21 cellular contexts compared by ENCODE assay signal in genomic region chr11:2472428-2473186, GRCh38. TPM values are rescaled to one million over a fixed set of nuclear protein-coding genes. Genes with fewer than 3 reads are reported as not detected.
DNase-seq lines count a peak whose midpoint lies in the region; ATAC-seq and TF ChIP-seq lines count a peak whose summit lies in the region.
"Had no signal": no experiment of that assay in that cellular context is flagged by ENCODE, and none has a peak within 500 bp of the region (broad histone marks: within the 10 kb centered on the region; RNA-seq: fewer than 3 reads in every experiment).

No MANE protein-coding gene starts in this region.

- peaks cover 0 to 2% of the 10 kb centered on the region in 2 donors for H3K36me3 ChIP-seq in neuronal stem cell (replicated peaks in 1 of 2; ENCODE audit: control insufficient read depth in 2 of 2, insufficient read depth in 2 of 2, low read length in 2 of 2)
- H3K36me3 ChIP-seq: BE2C, MG63 had no signal

- H3K18ac ChIP-seq in neuronal stem cell (ENCODE audit: low read length) = peak overlapping the region; percentile 42

- H3K4me1 Mint-ChIP-seq in activated CD8-positive, alpha-beta memory T cell treated with anti-CD3 and anti-CD28 coated beads, Interleukin-2, amount 10 ng/mL, durations not matched to agents 7 days and 5 days = peaks cover 11% of the 10 kb centered on the region
- H3K4me1 Mint-ChIP-seq in type B pancreatic cell (ENCODE audit: unreplicated experiment) = no peaks in the 10 kb centered on the region
- H3K4me1 Mint-ChIP-seq: H9 had no signal

- H3K4me3 Mint-ChIP-seq in activated CD8-positive, alpha-beta memory T cell treated with anti-CD3 and anti-CD28 coated beads, Interleukin-2, amount 10 ng/mL, durations not matched to agents 7 days and 5 days = no peak overlapping the region
- H3K4me3 Mint-ChIP-seq in type B pancreatic cell = no peak overlapping the region
- H3K4me3 Mint-ChIP-seq: CD4-positive, alpha-beta T cell; H9; IgD-negative memory B cell had no signal

- H2AK5ac ChIP-seq in neuronal stem cell (ENCODE audit: low read depth, low read length) = no peak overlapping the region

- no peaks in the 10 kb centered on the region for H3K4me1 ChIP-seq in neuronal stem cell (ENCODE audit: control insufficient read depth in 2 of 2, insufficient read depth in 1 of 2, low read depth in 1 of 2, low read length in 2 of 2)
- H3K4me1 ChIP-seq: BE2C, Caco-2 had no signal

- no peak overlapping the region for H2BK120ac ChIP-seq in neuronal stem cell (ENCODE audit: low read depth, low read length)

- no CpG with 5 or more reads among the region's 8 CpGs for WGBS in neuronal stem cell (ENCODE audit: extremely low coverage in 2 of 2, insufficient read length in 2 of 2, insufficient replicate concordance in 1 of 2), 2 donors

- no peak overlapping the region for H4K8ac ChIP-seq in neuronal stem cell (ENCODE audit: low read depth, low read length)

- peak; percentile 2 for DNase-seq in GM03348 (ENCODE audit: low spot score)
- peak; percentile 36 for DNase-seq in activated CD8-positive, alpha-beta memory T cell treated with anti-CD3 and anti-CD28 coated beads, Interleukin-2, amount 10 ng/mL, durations not matched to agents 7 days and 5 days
- no peak for DNase-seq in neuronal stem cell (ENCODE audit: low spot score)
- peak; percentile 55 for DNase-seq in type B pancreatic cell (ENCODE audit: extremely low spot score, unreplicated experiment)
- DNase-seq in NOMO-1 treated with dmso at 0.1 percent for 144 hours (lab: John Stamatoyannopoulos, UW; ENCODE audit: unreplicated experiment) = no peak
- DNase-seq: ACHN; BE2C; CD4-positive, alpha-beta T cell; Kasumi-1; MG63; NCI-H1105; NCI-H2081 treated with DMSO at 0.1 percent for 48 hours; Right ventricle myocardium superior; SK-N-SH had no signal

- no peak overlapping the region for H3K27ac Mint-ChIP-seq in activated CD8-positive, alpha-beta memory T cell treated with anti-CD3 and anti-CD28 coated beads, Interleukin-2, amount 10 ng/mL, durations not matched to agents 7 days and 5 days
- no peak overlapping the region for H3K27ac Mint-ChIP-seq in type B pancreatic cell
- H3K27ac Mint-ChIP-seq: CD4-positive, alpha-beta T cell; H9; IgD-negative memory B cell had no signal

- CTCF ChIA-PET in activated CD8-positive, alpha-beta memory T cell treated with anti-CD3 and anti-CD28 coated beads, Interleukin-2, amount 10 ng/mL, durations not matched to agents 7 days and 5 days (lab: Charles Lee) = no interaction called here

- no peak overlapping the region for H3K27ac ChIP-seq in neuronal stem cell (replicated peaks; ENCODE audit: low read length)

- ATAC-seq in activated CD8-positive, alpha-beta memory T cell treated with anti-CD3 and anti-CD28 coated beads, Interleukin-2, amount 10 ng/mL, durations not matched to agents 7 days and 5 days = no peak
- ATAC-seq in GM18907 (IDR thresholded peaks at IDR 0.05; ENCODE audit: unreplicated experiment) (no peak), HG03095 (IDR thresholded peaks at IDR 0.05; ENCODE audit: unreplicated experiment) (no peak)

- H3K79me1 ChIP-seq in neuronal stem cell (ENCODE audit: low read depth, low read length) = no peaks in the 10 kb centered on the region

- H4K91ac ChIP-seq in neuronal stem cell (ENCODE audit: low read depth, low read length, poor library complexity) = no peak overlapping the region

- no peak overlapping the region for H2BK15ac ChIP-seq in neuronal stem cell (ENCODE audit: low read length)

- no peak overlapping the region for H3K4me2 ChIP-seq in neuronal stem cell (ENCODE audit: insufficient read depth, low read length, poor library complexity, severe bottlenecking)
- H3K4me2 ChIP-seq: SK-N-SH had no signal

- H2BK5ac ChIP-seq in neuronal stem cell (ENCODE audit: low read length) = no peak overlapping the region

- H3K9me3 Mint-ChIP-seq in activated CD8-positive, alpha-beta memory T cell treated with anti-CD3 and anti-CD28 coated beads, Interleukin-2, amount 10 ng/mL, durations not matched to agents 7 days and 5 days (ENCODE audit: low read depth) = no peaks in the 10 kb centered on the region
- H3K9me3 Mint-ChIP-seq in type B pancreatic cell = no peaks in the 10 kb centered on the region
- H3K9me3 Mint-ChIP-seq: CD4-positive, alpha-beta T cell had no signal

- H3K9ac ChIP-seq in neuronal stem cell (ENCODE audit: low read depth, low read length, poor library complexity) = no peak overlapping the region
- H3K9ac ChIP-seq: SK-N-SH had no signal

- no peak overlapping the region for H3K14ac ChIP-seq in neuronal stem cell (ENCODE audit: low read length)

- H2BK12ac ChIP-seq in neuronal stem cell (ENCODE audit: low read length) = no peak overlapping the region

- H3K36me3 Mint-ChIP-seq in activated CD8-positive, alpha-beta memory T cell treated with anti-CD3 and anti-CD28 coated beads, Interleukin-2, amount 10 ng/mL, durations not matched to agents 7 days and 5 days = no peaks in the 10 kb centered on the region
- H3K36me3 Mint-ChIP-seq in type B pancreatic cell = no peaks in the 10 kb centered on the region

- no peak overlapping the region for H3K4me3 ChIP-seq in neuronal stem cell (ENCODE audit: low read length in 2 of 2)
- H3K4me3 ChIP-seq: MG63 had no signal

- no peak overlapping the region for H2AFZ ChIP-seq in neuronal stem cell (ENCODE audit: low read length)

- peak overlapping the region; percentile 39 for H3K23ac ChIP-seq in neuronal stem cell (ENCODE audit: low read depth, low read length, poor library complexity)

- H3K27me3 Mint-ChIP-seq in activated CD8-positive, alpha-beta memory T cell treated with anti-CD3 and anti-CD28 coated beads, Interleukin-2, amount 10 ng/mL, durations not matched to agents 7 days and 5 days = peaks cover 20% of the 10 kb centered on the region
- H3K27me3 Mint-ChIP-seq in type B pancreatic cell = peaks cover 56% of the 10 kb centered on the region
- H3K27me3 Mint-ChIP-seq: CD4-positive, alpha-beta T cell; IgD-negative memory B cell had no signal

- H3K27me3 ChIP-seq in neuronal stem cell (ENCODE audit: control insufficient read depth in 3 of 3, insufficient read depth in 3 of 3, low read depth in 1 of 3, low read length in 3 of 3) = peaks cover 0 to 2% (median 0%) of the 10 kb centered on the region in 3 experiments
- H3K27me3 ChIP-seq: BE2C, MG63 had no signal

- TF ChIP-seq CTCF in type B pancreatic cell (conservative IDR thresholded peaks at IDR 0.05) = no peak

- no peak overlapping the region for H3K4ac ChIP-seq in neuronal stem cell (ENCODE audit: low read length)

- H3K9me3 ChIP-seq in neuronal stem cell (replicated peaks in 1 of 2; ENCODE audit: control insufficient read depth in 2 of 2, insufficient read depth in 1 of 2, low read depth in 1 of 2, low read length in 2 of 2) = peaks cover 0 to 7% of the 10 kb centered on the region in 2 donors
- H3K9me3 ChIP-seq: BE2C, Caco-2, MG63, SK-N-SH had no signal

RNA-seq across cellular contexts. Expression of gene KCNQ1, which starts 27.8 kb away (rescaled TPM):
- 1 to 10 TPM; 4.3 to 9.2 TPM for total RNA-seq in activated CD8-positive, alpha-beta memory T cell treated with anti-CD3 and anti-CD28 coated beads, Interleukin-2, amount 10 ng/mL, durations not matched to agents 7 days and 5 days
- polyA plus RNA-seq in neuronal stem cell (2013, experiment 1 of 2) = 1.2 TPM
- 1.1 TPM for polyA plus RNA-seq in neuronal stem cell (2013, experiment 2 of 2)
- 3.7 and 4.8 TPM in 2 replicates for total RNA-seq in type B pancreatic cell (ENCODE audit: low replicate concordance)
- total RNA-seq: NCI-H460 had no signal

RNA-seq across cellular contexts. Expression of gene TRPM5, which starts 28.3 kb away (rescaled TPM):
- not detected for total RNA-seq in activated CD8-positive, alpha-beta memory T cell treated with anti-CD3 and anti-CD28 coated beads, Interleukin-2, amount 10 ng/mL, durations not matched to agents 7 days and 5 days
- 0.01 TPM for polyA plus RNA-seq in neuronal stem cell (2013, experiment 1 of 2)
- 0.01 TPM for polyA plus RNA-seq in neuronal stem cell (2013, experiment 2 of 2)
- 0.21 and 0.46 TPM in 2 replicates for total RNA-seq in type B pancreatic cell (ENCODE audit: low replicate concordance)
- total RNA-seq: Caco-2, NCI-H460, OCI-LY7, Right ventricle myocardium superior had no signal
- polyA plus RNA-seq: IgD-negative memory B cell, SK-N-SH had no signal

Comparison
In these comparisons a context has a peak if more than half of its experiments do, and no peak if none do; other contexts are left out.
1. DNase-seq: peak in GM03348 (single experiment), activated CD8-positive, alpha-beta memory T cell treated with anti-CD3 and anti-CD28 coated beads, Interleukin-2, amount 10 ng/mL, durations not matched to agents 7 days and 5 days (single experiment) and type B pancreatic cell (single experiment); none in neuronal stem cell (single experiment) and NOMO-1 treated with dmso at 0.1 percent for 144 hours (single experiment).